In genomic region chr3:12180218-12180617, GRCh38 we compare ENCODE assay signal across 12 cellular contexts. TPM values are rescaled to one million over a fixed set of nuclear protein-coding genes. Genes with fewer than 3 reads are reported as not detected.
DNase-seq lines count a peak whose midpoint lies in the region; ATAC-seq, FAIRE-seq and TF ChIP-seq lines count a peak whose summit lies in the region.
"Had no signal": no experiment of that assay in that cellular context is flagged by ENCODE, and none has a peak within 500 bp of the region (broad histone marks: within the 10 kb centered on the region; RNA-seq: fewer than 3 reads in every experiment).

No MANE protein-coding gene starts in this region.

- H3K9me3 Mint-ChIP-seq in mesothelial cell of epicardium: peaks cover 3% of the 10 kb centered on the region

- no peaks in the 10 kb centered on the region for H3K27me3 Mint-ChIP-seq in mesothelial cell of epicardium (ENCODE audit: low read depth)

- H3K4me3 ChIP-seq in skeletal muscle cell (ENCODE audit: low read depth, low read length): no peak overlapping the region

- DNase-seq in H54 (ENCODE audit: insufficient read length, low spot score) (peak; percentile 75), glomerular endothelial cell (ENCODE audit: extremely low read depth, low read depth, low spot score) (peak; percentile 58), skeletal muscle cell (ENCODE audit: low read depth) (peak; percentile 48), NCI-H146 treated with DMSO at 0.1 percent for 48 hours (lab: John Stamatoyannopoulos, UW; ENCODE audit: unreplicated experiment) (no peak), SHP77 treated with DMSO at 0.1 percent for 48 hours (lab: John Stamatoyannopoulos, UW) (no peak), mesothelial cell of epicardium (ENCODE audit: low spot score in 2 of 2, unreplicated experiment in 2 of 2) (no peak)
- DNase-seq: activated naive CD4-positive, alpha-beta T cell; NCI-H1694 treated with DMSO at 0.1 percent for 48 hours had no signal

- no peak for ATAC-seq in GM18520 (IDR thresholded peaks at IDR 0.05; ENCODE audit: unreplicated experiment)
- ATAC-seq: foreskin keratinocyte had no signal

- peak overlapping the region; percentile 13; the same call in 1 of the 2 replicates for H3K27ac ChIP-seq in VCaP
- H3K27ac ChIP-seq: foreskin keratinocyte had no signal

- TF ChIP-seq CTCF in VCaP (conservative IDR thresholded peaks at IDR 0.05) (no peak), mesothelial cell of epicardium (IDR thresholded peaks at IDR 0.05; ENCODE audit: unreplicated experiment) (no peak)

- H3K36me3 Mint-ChIP-seq in mesothelial cell of epicardium: no peaks in the 10 kb centered on the region

- TF ChIP-seq POLR2A in H54 (IDR thresholded peaks at IDR 0.05; ENCODE audit: low read depth, low read length): no peak

- H3K27ac Mint-ChIP-seq in mesothelial cell of epicardium: no peak overlapping the region

- no peak overlapping the region for H3K4me3 Mint-ChIP-seq in mesothelial cell of epicardium

- peaks cover 7% of the 10 kb centered on the region for H3K4me1 Mint-ChIP-seq in mesothelial cell of epicardium

- peak; percentile 48 for FAIRE-seq in H54 (lab: Jason Lieb, UNC)

RNA-seq across cellular contexts. Expression of gene TIMP4, which starts 21.5 kb away (rescaled TPM):
- total RNA-seq in glomerular endothelial cell (0.10 TPM in 1 of 2 replicates, not detected in the other), mesothelial cell of epicardium (0.16 to 0.45 TPM (median 0.18 TPM) in 3 replicates)
- total RNA-seq: foreskin keratinocyte; T-helper 2 cell treated with Interferon-gamma antibody and Interleukin-4, amounts not matched to agents 100 ng/mL and 5 ng/mL, for 36 hours had no signal

Comparison
In these comparisons a context has a peak if more than half of its experiments do, and no peak if none do; other contexts are left out.
1. DNase-seq: peak in H54 (single experiment), glomerular endothelial cell (single experiment) and skeletal muscle cell (single experiment); none in NCI-H146 treated with DMSO at 0.1 percent for 48 hours (single experiment), SHP77 treated with DMSO at 0.1 percent for 48 hours (single experiment) and mesothelial cell of epicardium (0 of 2).